8 cellular contexts compared by ENCODE assay signal in genomic region chr3:142888099-142888483, GRCh38. TPM values are rescaled to one million over a fixed set of nuclear protein-coding genes. Genes with fewer than 3 reads are reported as not detected.
DNase-seq lines count a peak whose midpoint lies in the region; ATAC-seq, FAIRE-seq and TF ChIP-seq lines count a peak whose summit lies in the region.

No MANE protein-coding gene starts in this region.

- FAIRE-seq in H1 (lab: Jason Lieb, UNC) = no peak

- peak overlapping the region; percentile 93; the same call in 1 of the 2 replicates for H3K18ac ChIP-seq in H1 (ENCODE audit: extremely low read depth, low read length)

- no peak overlapping the region for H4K5ac ChIP-seq in H1 (ENCODE audit: insufficient read length, low read depth, low read length)

- H2AFZ ChIP-seq in PC-9 = peak overlapping the region; percentile 98
- H2AFZ ChIP-seq in H1 (ENCODE audit: low read length) = peak overlapping the region; percentile 5

- no peaks in the 10 kb centered on the region for H3K9me2 ChIP-seq in PC-9 (ENCODE audit: insufficient read depth)

- H3F3A ChIP-seq in PC-9 (ENCODE audit: insufficient read depth, low read depth) = no peaks in the 10 kb centered on the region; the same call in 1 of the 2 replicates

- no peak overlapping the region for H2BK120ac ChIP-seq in H1 (replicated peaks; ENCODE audit: low read depth, low read length)

- H3K4ac ChIP-seq in H1 (replicated peaks; ENCODE audit: insufficient read length, low read depth, low read length) = no peak overlapping the region

- H3K27ac ChIP-seq in PC-9 (no peak overlapping the region), H1 (ENCODE audit: low read depth, low read length) (no peak overlapping the region)

- H3K4me3 ChIP-seq in PC-9 = peak overlapping the region; percentile 84
- H3K4me3 ChIP-seq in H1 (ENCODE audit: extremely low read depth in 1 of 4, insufficient read depth in 2 of 4, low read depth in 3 of 4, low read length in 4 of 4) = peak overlapping the region; percentile 47 to 71 (median 64)
- H3K4me3 ChIP-seq in mucosa of descending colon = no peak overlapping the region

- BruUV-seq in PC-9 (replicated peaks; lab: Mats Ljungman, UMichigan) = no TSS peak

- TF ChIP-seq CTCF in PC-9 (conservative IDR thresholded peaks at IDR 0.05) (no peak), H1 (IDR thresholded peaks at IDR 0.05; ENCODE audit: control extremely low read depth in 1 of 3, insufficient read depth in 1 of 3, low read depth in 1 of 3, low read length in 3 of 3) (peak in 2 of 3 experiments; percentile 10; a peak in 2 of 4 replicates), mucosa of descending colon (IDR thresholded peaks at IDR 0.05) (no peak)

- H3K4me2 ChIP-seq in PC-9 (peak overlapping the region; percentile 99), H1 (ENCODE audit: insufficient read depth in 1 of 2, low read depth in 2 of 2, low read length in 2 of 2) (peak overlapping the region; percentile 77 to 86)

- CTCF ChIA-PET in HEK293T (lab: Yijun Ruan, JAX) (interaction anchor here (1.9 kb wide), 1 partner anchor 59 kb away, joined by 4 read pairs; no protein-coding TSS in a partner anchor), PC-9 (lab: Charles Lee) (interaction anchor here (0.7 kb wide), 1 partner anchor 40 kb away, joined by 3 read pairs; no protein-coding TSS in a partner anchor), H1 (lab: Charles Lee; ENCODE audit: partially characterized antibody) (interaction anchor here (1.1 to 2.0 kb wide), 6 partner anchors 24 to 93 kb away, joined by 3 to 5 read pairs (median 4); no protein-coding TSS in a partner anchor)

- no peaks in the 10 kb centered on the region for H4K20me1 ChIP-seq in PC-9 (ENCODE audit: insufficient read depth)
- no peaks in the 10 kb centered on the region for H4K20me1 ChIP-seq in H1 (replicated peaks in 1 of 2; ENCODE audit: control insufficient read depth in 1 of 2, insufficient read depth in 2 of 2, low read length in 2 of 2)

- H2AK5ac ChIP-seq in H1 (ENCODE audit: low read depth, low read length) = no peak overlapping the region

- H3K27me3 ChIP-seq in PC-9 (ENCODE audit: insufficient read depth, low read depth) (no peaks in the 10 kb centered on the region), H1 (replicated peaks in 1 of 4; ENCODE audit: control insufficient read depth in 3 of 4, extremely low read depth in 1 of 4, insufficient read depth in 3 of 4, low read length in 3 of 4) (peaks cover 0 to 8% (median 5%) of the 10 kb centered on the region in 4 experiments; a peak in 5 of 7 replicates)

- 8% methylated on average over 14 of the region's 14 CpGs; no CpG with 5 or more reads in 1 of the 2 experiments for WGBS in H1 (ENCODE audit: extremely low coverage in 1 of 2, insufficient coverage in 1 of 2, insufficient read length in 1 of 2, insufficient replicate concordance in 2 of 2, low coverage in 1 of 2, low lambda C conversion rate in 2 of 2, missing lambda C conversion rate in 1 of 2), 2 experiments

- H3K23me2 ChIP-seq in H1 (ENCODE audit: low read depth, low read length) = peaks cover 12% of the 10 kb centered on the region; the same call in 1 of the 2 replicates

- no peak overlapping the region for H2BK12ac ChIP-seq in H1 (ENCODE audit: low read depth, low read length)

- H3K14ac ChIP-seq in H1 (ENCODE audit: insufficient read length) = no peak overlapping the region

- H3K4me1 ChIP-seq in PC-9 (replicated peaks; ENCODE audit: insufficient read depth) = peaks cover 13% of the 10 kb centered on the region
- peaks cover 0 to 4% (median 2%) of the 10 kb centered on the region in 4 experiments; a peak in 3 of 7 replicates for H3K4me1 ChIP-seq in H1 (replicated peaks in 1 of 4; ENCODE audit: control insufficient read depth in 3 of 4, insufficient read depth in 4 of 4, low read length in 3 of 4)
- H3K4me1 ChIP-seq in mucosa of descending colon (ENCODE audit: low read depth) = peaks cover 10% of the 10 kb centered on the region

- H2BK5ac ChIP-seq in H1 (ENCODE audit: low read depth, low read length) = 0 out of 2 replicates have a peak overlapping the region, but pooled peaks have one; percentile 44

- no peak overlapping the region for H4K91ac ChIP-seq in H1 (replicated peaks; ENCODE audit: insufficient read length, low read length)

- TF ChIP-seq RAD21 in H1 (IDR thresholded peaks at IDR 0.05 in 1 of 2, conservative IDR thresholded peaks at IDR 0.05 in 1 of 2; ENCODE audit: low read depth in 2 of 2, low read length in 2 of 2) = 0 out of 4 replicates have a peak, but pooled peaks of 1 of the 2 experiments have one; percentile 1

- no peaks in the 10 kb centered on the region for H3K9me3 ChIP-seq in PC-9 (ENCODE audit: insufficient read depth, low read depth)
- no peaks in the 10 kb centered on the region for H3K9me3 ChIP-seq in H1 (ENCODE audit: insufficient read depth in 2 of 2, low read depth in 1 of 2, low read length in 1 of 2)
- H3K9me3 ChIP-seq in mucosa of descending colon = no peaks in the 10 kb centered on the region

- H2BK15ac ChIP-seq in H1 (ENCODE audit: low read length) = no peak overlapping the region; the same call in 1 of the 2 replicates

- H3K23ac ChIP-seq in H1 (ENCODE audit: insufficient read length) = no peak overlapping the region

- intact Hi-C loops in PC-9 (cut with micrococcal nuclease; ENCODE audit: unreplicated experiment) (no loop called here), mucosa of descending colon (cut with DNase I, micrococcal nuclease) (no loop called here)

- peak overlapping the region; percentile 94; the same call in 1 of the 2 replicates for H4K8ac ChIP-seq in H1 (ENCODE audit: extremely low read depth, insufficient read depth, low read length)

- no peak for TF ChIP-seq POLR2A in H1 (IDR thresholded peaks at IDR 0.05; ENCODE audit: control extremely low read depth in 1 of 2, low read depth in 2 of 2, low read length in 2 of 2)

- ATAC-seq in mucosa of descending colon = peak; percentile 50
- ATAC-seq in GM19455 (IDR thresholded peaks at IDR 0.05; ENCODE audit: unreplicated experiment) = no peak

- no peak for TF ChIP-seq EP300 in H1 (IDR thresholded peaks at IDR 0.05; ENCODE audit: borderline replicate concordance in 1 of 2, low read depth in 2 of 2, low read length in 2 of 2)

- DNase-seq in AG08396 (ENCODE audit: low spot score) (peak; percentile 71), HEK293T (ENCODE audit: extremely low spot score) (peak; percentile 84), PC-9 (peak in 1 of 2 experiments; percentile 46), H1 (ENCODE audit: low read depth in 1 of 2, low spot score in 2 of 2) (no peak), mucosa of descending colon (peak in 1 of 3 donors; percentile 7), germinal center (ENCODE audit: low spot score) (no peak), CD1c-positive myeloid dendritic cell (ENCODE audit: extremely low spot score) (no peak)

- H3K56ac ChIP-seq in H1 (replicated peaks; ENCODE audit: insufficient read length, low read depth, low read length) = no peak overlapping the region

- H2BK20ac ChIP-seq in H1 (ENCODE audit: low read length) = no peak overlapping the region

- H3K79me1 ChIP-seq in H1 (ENCODE audit: low read depth, low read length) = no peaks in the 10 kb centered on the region

- H3K9ac ChIP-seq in H1 (replicated peaks in 1 of 4; ENCODE audit: extremely low read depth in 1 of 4, low read depth in 3 of 4, low read length in 3 of 4) = peak overlapping the region in 3 of 4 experiments; percentile 70 to 74 (median 72); a peak in 6 of 7 replicates

- no peaks in the 10 kb centered on the region for H3K36me3 ChIP-seq in PC-9 (ENCODE audit: low read depth)
- H3K36me3 ChIP-seq in H1 (ENCODE audit: control insufficient read depth in 2 of 4, insufficient read depth in 4 of 4, low read length in 3 of 4) = no peaks in the 10 kb centered on the region; a peak in 1 of 8 replicates
- no peaks in the 10 kb centered on the region for H3K36me3 ChIP-seq in mucosa of descending colon (ENCODE audit: low read depth)

- POLR2A ChIA-PET in HEK293T (lab: Yijun Ruan, JAX) = interaction anchor here (0.6 to 2.1 kb wide), 10 partner anchors 9 to 162 kb away, joined by 3 to 8 read pairs (median 4); partner anchors contain the start of gene U2SURP
- POLR2A ChIA-PET in PC-9 (lab: Charles Lee; ENCODE audit: unreplicated experiment) = no interaction called here
- POLR2A ChIA-PET in H1 (lab: Charles Lee; ENCODE audit: partially characterized antibody) = interaction anchor here (1.0 to 2.7 kb wide), 9 partner anchors 10 to 99 kb away, joined by 3 to 14 read pairs (median 6); partner anchors contain the start of gene PAQR9

- no peaks in the 10 kb centered on the region for H3K79me2 ChIP-seq in PC-9 (ENCODE audit: low read depth)
- H3K79me2 ChIP-seq in H1 (ENCODE audit: control insufficient read depth in 1 of 2, insufficient read depth in 2 of 2, low read length in 2 of 2) = no peaks in the 10 kb centered on the region

TF ChIP-seq in HEK293T, 16 proteins besides CTCF, POLR2A, EP300 and RAD21 (continues in another document):
- TF ChIP-seq FOXM1 (IDR thresholded peaks at IDR 0.05; ENCODE audit: borderline replicate concordance) (0 out of 2 replicates have a peak, but pooled peaks have one; percentile 19), NFRKB (IDR thresholded peaks at IDR 0.05) (no peak), SUZ12 (IDR thresholded peaks at IDR 0.05) (no peak)

TF ChIP-seq in H1, 55 proteins besides CTCF, POLR2A, EP300 and RAD21 (continues in another document):
- TF ChIP-seq TAF1 (IDR thresholded peaks at IDR 0.05; ENCODE audit: low read depth, low read length) = peak; percentile 38; the same call in 1 of the 2 replicates
- 0 out of 2 replicates have a peak, but pooled peaks have one; percentile 12 for TF ChIP-seq SRF (IDR thresholded peaks at IDR 0.05; ENCODE audit: low read depth, low read length)
- no peak for TF ChIP-seq SUZ12 (IDR thresholded peaks at IDR 0.05; ENCODE audit: low read length)
- peak; percentile 26 for TF ChIP-seq CTBP2 (IDR thresholded peaks at IDR 0.05; ENCODE audit: borderline replicate concordance, insufficient read depth, insufficient read length, low read length)
- TF ChIP-seq SP2 (IDR thresholded peaks at IDR 0.05; ENCODE audit: low read length) = no peak
- TF ChIP-seq RNF2 (IDR thresholded peaks at IDR 0.05; ENCODE audit: borderline replicate concordance, low read depth, low read length, missing control alignments, poor library complexity, severe bottlenecking) = no peak
- peak; percentile 38; the same call in 1 of the 2 replicates for TF ChIP-seq GABPA (IDR thresholded peaks at IDR 0.05; ENCODE audit: borderline replicate concordance, insufficient read depth, low read length)

RNA-seq across cellular contexts. Expression of gene PCOLCE2, which starts 0.8 kb away (rescaled TPM):
- total RNA-seq in PC-9 (2021) (1.5 and 2.5 TPM in 2 replicates), mucosa of descending colon (1 to 10 TPM; 1.5 to 8.4 (median 2.3) TPM)
- total RNA-seq in H1 (2021; fragmentation: NEBNext Ultra II Directional; extraction: Animal tissue kit (Norgen Biotek cat#: 25700)) = 11.6 and 12.6 TPM in 2 replicates
- 9.4 and 11.1 TPM in 2 replicates for polyA plus RNA-seq in H1 (2011; rRNA removed)
- polyA plus RNA-seq in H1 (2011; cell fraction: cytosol; rRNA removed) = 12.1 TPM
- 19.0 TPM for polyA plus RNA-seq in H1 (2011; cell fraction: nucleus; rRNA removed)
- 10.8 to 18.7 TPM (median 12.4 TPM) in 4 replicates for polyA plus RNA-seq in H1 (2012, experiment 1 of 2)
- polyA plus RNA-seq in H1 (2012, experiment 2 of 2) = 4.8 TPM
- polyA plus RNA-seq in H1 (2013, experiment 1 of 2) = 11.2 TPM
- 11.5 TPM for polyA plus RNA-seq in H1 (2013, experiment 2 of 2)
- polyA minus RNA-seq in H1 (2011; rRNA and poly(A)+ RNA removed) = 19.1 and 25.5 TPM in 2 replicates
- 11.7 TPM for polyA minus RNA-seq in H1 (2011; cell fraction: cytosol; rRNA and poly(A)+ RNA removed)
- polyA minus RNA-seq in H1 (2011; cell fraction: nucleus; rRNA and poly(A)+ RNA removed) = 28.9 TPM

Comparison
In these comparisons a context has a peak if more than half of its experiments do, and no peak if none do; other contexts are left out.
1. DNase-seq: peak in AG08396 (single experiment) and HEK293T (single experiment); none in H1 (0 of 2), germinal center (single experiment) and CD1c-positive myeloid dendritic cell (single experiment).
2. CTCF ChIP-seq: peak in H1 (2 of 3); none in PC-9 (single experiment) and mucosa of descending colon (single experiment).